1 cellular context compared by ENCODE assay signal in the genomic region with DNA sequence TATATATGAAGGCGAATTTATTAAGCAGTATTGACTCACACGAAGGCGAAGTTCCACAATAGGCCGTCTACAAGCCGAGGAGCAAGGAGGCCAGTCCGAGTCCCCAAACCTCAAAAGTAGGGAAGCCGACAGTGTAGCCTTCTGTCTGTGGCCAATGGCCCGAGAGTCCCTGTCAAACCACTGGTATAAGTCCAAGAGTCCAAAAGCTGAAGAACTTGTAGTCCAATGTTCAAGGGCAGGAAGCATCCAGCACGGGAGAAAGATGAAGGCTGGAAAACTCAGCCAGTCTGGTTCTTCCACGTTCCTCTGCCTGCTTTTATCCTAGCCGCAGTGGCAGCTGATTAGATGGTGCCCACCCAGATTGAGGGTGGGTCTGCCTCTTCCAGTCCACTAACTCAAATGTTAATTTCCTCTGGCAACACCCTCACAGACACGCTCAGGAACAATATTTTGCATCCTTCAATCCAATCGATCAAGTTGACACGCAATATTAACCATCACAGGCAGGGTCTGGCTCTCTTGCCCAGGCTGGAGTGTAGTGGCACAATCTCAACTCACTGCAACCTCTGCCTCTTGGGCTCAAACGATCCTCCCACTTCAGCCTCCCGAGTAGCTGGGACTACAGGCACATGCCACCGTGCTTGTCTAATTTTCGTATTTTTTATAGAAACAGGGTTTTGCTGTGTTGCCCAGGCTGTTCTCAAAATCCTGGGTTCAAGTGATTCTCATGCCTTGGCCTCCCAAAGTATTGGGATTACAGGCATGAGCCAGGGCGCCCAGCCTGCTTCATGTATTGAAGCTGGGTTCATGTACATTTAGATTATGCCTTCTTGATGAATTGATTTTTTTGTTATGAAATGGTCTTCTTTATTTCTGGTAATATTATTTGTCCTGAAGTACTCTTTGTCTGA.
TF ChIP-seq lines count a peak whose summit lies in the region.

No MANE protein-coding gene starts in this region.

TF ChIP-seq in HepG2, 621 proteins besides CTCF, POLR2A, EP300 and RAD21 (continued from another document):
- TF ChIP-seq ZBTB37 (CRISPR knock-in tag; IDR thresholded peaks at IDR 0.05) (no peak), TAF1 (CRISPR knock-in tag; IDR thresholded peaks at IDR 0.05) (no peak)
- TF ChIP-seq, protein P1, sequence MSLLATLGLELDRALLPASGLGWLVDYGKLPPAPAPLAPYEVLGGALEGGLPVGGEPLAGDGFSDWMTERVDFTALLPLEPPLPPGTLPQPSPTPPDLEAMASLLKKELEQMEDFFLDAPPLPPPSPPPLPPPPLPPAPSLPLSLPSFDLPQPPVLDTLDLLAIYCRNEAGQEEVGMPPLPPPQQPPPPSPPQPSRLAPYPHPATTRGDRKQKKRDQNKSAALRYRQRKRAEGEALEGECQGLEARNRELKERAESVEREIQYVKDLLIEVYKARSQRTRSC (CRISPR knock-in tag; IDR thresholded peaks at IDR 0.05; ENCODE audit: low read depth), result no peak
